In the genomic region with DNA sequence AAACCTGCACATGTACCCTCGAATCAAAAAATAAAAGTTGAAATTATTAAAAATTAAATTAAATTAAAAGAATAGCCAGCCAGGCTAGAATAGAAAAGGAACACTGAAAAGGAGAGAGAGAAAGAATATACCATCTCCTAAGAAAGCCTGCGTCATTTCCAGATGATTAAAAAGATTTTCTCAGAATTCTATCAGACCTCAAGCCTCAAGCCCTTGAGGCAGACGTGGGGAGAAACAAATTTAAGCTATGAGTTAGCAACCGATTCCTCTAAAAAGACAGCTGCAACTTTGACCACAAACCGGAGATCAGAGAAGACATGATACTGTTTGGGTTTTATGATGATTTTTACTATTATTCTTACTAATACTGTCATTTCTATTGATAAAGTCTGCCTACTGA, we compare ENCODE assay signal across 13 cellular contexts.
"Had no signal": no experiment of that assay in that cellular context is flagged by ENCODE, and none has a peak within 500 bp of the region (broad histone marks: within the 10 kb centered on the region; RNA-seq: fewer than 3 reads in every experiment).

No MANE protein-coding gene starts in this region.

- H3K36me3 ChIP-seq: heart right ventricle, lower lobe of right lung, ovary, prostate gland, thoracic aorta, vagina had no signal

- H3K9me3 ChIP-seq: ovary, prostate gland, vagina had no signal

- DNase-seq: activated T-cell treated with anti-CD3 and anti-CD28 coated beads, Interleukin-2, amount 50 U/mL, for 24 hours; aorta; foreskin fibroblast; heart right ventricle; lower lobe of right lung; natural killer cell; ovary; stimulated activated CD4-positive, alpha-beta T cell treated with anti-CD3 and anti-CD28 coated beads, Interleukin-1b, Interleukin-23, amount 100 ng/mL, for 48 hours; T1000 had no signal

- H3K4me3 ChIP-seq: heart right ventricle, lower lobe of right lung, ovary, prostate gland, thoracic aorta, vagina had no signal

- H3K4me1 ChIP-seq: heart right ventricle, lower lobe of right lung, prostate gland, vagina had no signal

- H3K27me3 ChIP-seq: ovary, vagina had no signal

- H3K27ac ChIP-seq: epithelial cell of prostate, heart right ventricle, lower lobe of right lung, ovary, prostate gland, thoracic aorta, vagina had no signal
